11 cellular contexts compared by ENCODE assay signal in the genomic region with DNA sequence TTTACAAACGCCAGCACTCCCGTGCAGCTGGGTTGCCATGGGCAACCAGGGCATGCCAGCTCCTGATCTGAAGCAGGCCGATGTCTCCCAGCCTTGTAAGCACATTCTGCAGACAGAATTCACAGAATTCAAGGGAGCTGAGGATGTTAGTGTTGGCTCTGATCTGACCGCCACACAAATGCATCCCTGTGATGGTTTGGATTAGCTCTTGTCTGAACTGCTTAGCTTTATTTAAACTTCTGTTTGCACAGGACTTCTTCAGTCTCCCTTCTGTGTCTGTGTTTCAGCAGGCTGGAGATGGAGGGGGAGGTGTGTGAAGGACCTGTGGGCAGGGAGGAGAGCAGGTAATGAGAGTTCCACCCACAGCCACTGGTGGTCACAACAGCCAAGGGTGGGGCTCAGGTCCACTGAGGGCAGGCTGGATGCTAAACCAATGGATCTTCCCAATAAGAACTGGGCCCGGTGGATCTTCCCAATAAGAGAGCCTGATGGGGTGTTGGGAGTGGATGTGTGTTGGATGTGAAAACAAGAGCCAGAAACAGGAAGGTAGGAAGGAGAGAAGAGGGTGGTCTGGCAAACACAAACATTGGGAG.
DNase-seq lines count a peak whose midpoint lies in the region; ATAC-seq and TF ChIP-seq lines count a peak whose summit lies in the region.
"Had no signal": no experiment of that assay in that cellular context is flagged by ENCODE, and none has a peak within 500 bp of the region (broad histone marks: within the 10 kb centered on the region; RNA-seq: fewer than 3 reads in every experiment).

No MANE protein-coding gene starts in this region.

- DNase-seq in NCI-H1105 (lab: John Stamatoyannopoulos, UW) (peak; percentile 36), amniotic epithelial cell (ENCODE audit: low read depth) (peak; percentile 51), fibroblast of pulmonary artery (ENCODE audit: low read depth) (peak; percentile 25), posterior cingulate gyrus (peak in 8 of 10 donors; percentile 33 to 95 (median 59)), mesenteric fat pad (ENCODE audit: low spot score) (no peak)
- no peak for DNase-seq in activated naive CD4-positive, alpha-beta T cell treated with anti-CD3 and anti-CD28 coated beads for 36 hours
- no peak for DNase-seq in stimulated activated CD4-positive, alpha-beta T cell treated with anti-CD3 and anti-CD28 coated beads, Interleukin-15, amount 100 ng/mL, for 24 hours
- DNase-seq: NCI-H1436 treated with DMSO at 0.1 percent for 48 hours, spleen had no signal

- no peaks in the 10 kb centered on the region for H3K36me3 Mint-ChIP-seq in activated naive CD4-positive, alpha-beta T cell treated with anti-CD3 and anti-CD28 coated beads for 36 hours (ENCODE audit: low read depth)

- no peak for TF ChIP-seq CTCF in fibroblast of pulmonary artery (IDR thresholded peaks at IDR 0.05; ENCODE audit: low read length, missing control alignments)

- no peak overlapping the region for H3K4me3 Mint-ChIP-seq in activated naive CD4-positive, alpha-beta T cell treated with anti-CD3 and anti-CD28 coated beads for 36 hours
- H3K4me3 Mint-ChIP-seq: central memory CD8-positive, alpha-beta T cell had no signal

- ATAC-seq in HG03097 (IDR thresholded peaks at IDR 0.05; ENCODE audit: low FRiP score, unreplicated experiment) = no peak

- H3K4me3 ChIP-seq in fibroblast of pulmonary artery (replicated peaks; ENCODE audit: low read depth, low read length) = no peak overlapping the region
- H3K4me3 ChIP-seq: spleen had no signal

- peaks cover 18% of the 10 kb centered on the region for H3K27me3 Mint-ChIP-seq in activated naive CD4-positive, alpha-beta T cell treated with anti-CD3 and anti-CD28 coated beads for 36 hours (ENCODE audit: low read depth)
- H3K27me3 Mint-ChIP-seq: central memory CD8-positive, alpha-beta T cell had no signal

- no peaks in the 10 kb centered on the region for H3K9me3 Mint-ChIP-seq in activated naive CD4-positive, alpha-beta T cell treated with anti-CD3 and anti-CD28 coated beads for 36 hours
- H3K9me3 Mint-ChIP-seq: central memory CD8-positive, alpha-beta T cell had no signal

- no peaks in the 10 kb centered on the region for H3K4me1 Mint-ChIP-seq in activated naive CD4-positive, alpha-beta T cell treated with anti-CD3 and anti-CD28 coated beads for 36 hours (ENCODE audit: low read depth)
- H3K4me1 Mint-ChIP-seq: central memory CD8-positive, alpha-beta T cell had no signal

- intact Hi-C loops in posterior cingulate gyrus (cut with DNase I) = no loop called here
- intact Hi-C loops in activated naive CD4-positive, alpha-beta T cell treated with anti-CD3 and anti-CD28 coated beads for 36 hours (cut with micrococcal nuclease) = no loop called here

- CTCF ChIA-PET in activated naive CD4-positive, alpha-beta T cell treated with anti-CD3 and anti-CD28 coated beads for 36 hours (lab: Charles Lee) = interaction anchor here (1.5 to 2.0 kb wide), 2 partner anchors 46 to 132 kb away, joined by 3 to 6 read pairs; no protein-coding TSS in a partner anchor

- H3K27ac Mint-ChIP-seq in activated naive CD4-positive, alpha-beta T cell treated with anti-CD3 and anti-CD28 coated beads for 36 hours = no peak overlapping the region

Comparison
In these comparisons a context has a peak if more than half of its experiments do, and no peak if none do; other contexts are left out.
1. DNase-seq: peak in NCI-H1105 (single experiment), amniotic epithelial cell (single experiment), fibroblast of pulmonary artery (single experiment) and posterior cingulate gyrus (8 of 10); none in activated naive CD4-positive, alpha-beta T cell treated with anti-CD3 and anti-CD28 coated beads for 36 hours (single experiment), mesenteric fat pad (single experiment) and stimulated activated CD4-positive, alpha-beta T cell treated with anti-CD3 and anti-CD28 coated beads, Interleukin-15, amount 100 ng/mL, for 24 hours (single experiment).